ENCODE assay signal across 3 cellular contexts in genomic region chr2:177315303-177315887, GRCh38.
TF ChIP-seq lines count a peak whose summit lies in the region.

No MANE protein-coding gene starts in this region.

TF ChIP-seq in IMR-90, 13 proteins besides CTCF, POLR2A, EP300 and RAD21:
- no peak for TF ChIP-seq CHD1 (IDR thresholded peaks at IDR 0.05; ENCODE audit: low read depth, low read length)
- TF ChIP-seq, protein P1, sequence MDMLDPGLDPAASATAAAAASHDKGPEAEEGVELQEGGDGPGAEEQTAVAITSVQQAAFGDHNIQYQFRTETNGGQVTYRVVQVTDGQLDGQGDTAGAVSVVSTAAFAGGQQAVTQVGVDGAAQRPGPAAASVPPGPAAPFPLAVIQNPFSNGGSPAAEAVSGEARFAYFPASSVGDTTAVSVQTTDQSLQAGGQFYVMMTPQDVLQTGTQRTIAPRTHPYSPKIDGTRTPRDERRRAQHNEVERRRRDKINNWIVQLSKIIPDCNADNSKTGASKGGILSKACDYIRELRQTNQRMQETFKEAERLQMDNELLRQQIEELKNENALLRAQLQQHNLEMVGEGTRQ (IDR thresholded peaks at IDR 0.05; ENCODE audit: low read depth, low read length): no peak
- TF ChIP-seq SMC3 (IDR thresholded peaks at IDR 0.05; ENCODE audit: low read depth, low read length): no peak
- TF ChIP-seq RFX5 (IDR thresholded peaks at IDR 0.05; ENCODE audit: low read depth, low read length): no peak
- no peak for TF ChIP-seq CEBPB (IDR thresholded peaks at IDR 0.05; ENCODE audit: low read depth, low read length)
- no peak for TF ChIP-seq BHLHE40 (IDR thresholded peaks at IDR 0.05; ENCODE audit: low read depth, low read length)
- no peak for TF ChIP-seq MAZ (IDR thresholded peaks at IDR 0.05; ENCODE audit: borderline replicate concordance, low read depth, low read length)
- TF ChIP-seq NFE2L2 (IDR thresholded peaks at IDR 0.05; ENCODE audit: low read depth, low read length): no peak
- TF ChIP-seq MAFK (IDR thresholded peaks at IDR 0.05; ENCODE audit: low read depth, low read length): no peak
- no peak for TF ChIP-seq RCOR1 (IDR thresholded peaks at IDR 0.05; ENCODE audit: insufficient replicate concordance, low read length)
- no peak for TF ChIP-seq MXI1 (IDR thresholded peaks at IDR 0.05; ENCODE audit: borderline replicate concordance, low read depth, low read length)
- TF ChIP-seq, protein P2, sequence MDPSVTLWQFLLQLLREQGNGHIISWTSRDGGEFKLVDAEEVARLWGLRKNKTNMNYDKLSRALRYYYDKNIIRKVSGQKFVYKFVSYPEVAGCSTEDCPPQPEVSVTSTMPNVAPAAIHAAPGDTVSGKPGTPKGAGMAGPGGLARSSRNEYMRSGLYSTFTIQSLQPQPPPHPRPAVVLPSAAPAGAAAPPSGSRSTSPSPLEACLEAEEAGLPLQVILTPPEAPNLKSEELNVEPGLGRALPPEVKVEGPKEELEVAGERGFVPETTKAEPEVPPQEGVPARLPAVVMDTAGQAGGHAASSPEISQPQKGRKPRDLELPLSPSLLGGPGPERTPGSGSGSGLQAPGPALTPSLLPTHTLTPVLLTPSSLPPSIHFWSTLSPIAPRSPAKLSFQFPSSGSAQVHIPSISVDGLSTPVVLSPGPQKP (IDR thresholded peaks at IDR 0.05; ENCODE audit: borderline replicate concordance, low read depth, low read length): no peak
- TF ChIP-seq FOS (IDR thresholded peaks at IDR 0.05; ENCODE audit: low read depth, low read length): no peak

TF ChIP-seq in H1, 55 proteins besides CTCF, POLR2A, EP300 and RAD21:
- TF ChIP-seq CEBPB (IDR thresholded peaks at IDR 0.05; ENCODE audit: low read depth, low read length): 0 out of 2 replicates have a peak, but pooled peaks have one; percentile 10
- no peak for TF ChIP-seq HDAC2 (IDR thresholded peaks at IDR 0.05; ENCODE audit: borderline replicate concordance in 1 of 2, low read depth in 2 of 2, low read length in 2 of 2)
TF ChIP-seq in H1: peak in this region for 1.

TF ChIP-seq in HepG2, 621 proteins besides CTCF, POLR2A, EP300 and RAD21:
- no peak for TF ChIP-seq ZNF180 (CRISPR knock-in tag; IDR thresholded peaks at IDR 0.05; ENCODE audit: borderline replicate concordance, low read depth)
- no peak for TF ChIP-seq SIX4 (CRISPR knock-in tag; IDR thresholded peaks at IDR 0.05)
- TF ChIP-seq RARG (CRISPR knock-in tag; IDR thresholded peaks at IDR 0.05; ENCODE audit: low read depth): no peak
- TF ChIP-seq FOSL2 (CRISPR knock-in tag; IDR thresholded peaks at IDR 0.05): no peak
TF ChIP-seq in HepG2: peak in this region for 0.
